In genomic region chr17:75601057-75601987, GRCh38 we compare ENCODE assay signal across 8 cellular contexts. TPM values are rescaled to one million over a fixed set of nuclear protein-coding genes. Genes with fewer than 3 reads are reported as not detected.
DNase-seq lines count a peak whose midpoint lies in the region; ATAC-seq and TF ChIP-seq lines count a peak whose summit lies in the region.

No MANE protein-coding gene starts in this region.

- no peaks in the 10 kb centered on the region for H3K79me2 ChIP-seq in OCI-LY7 (ENCODE audit: insufficient read depth, low read depth, low read length)

- no peak overlapping the region for H3K27ac ChIP-seq in OCI-LY7 (ENCODE audit: low read depth, low read length, poor library complexity, severe bottlenecking)

- POLR2A ChIA-PET in OCI-LY7 (lab: Charles Lee) = interaction anchor here (1.5 kb wide), 1 partner anchor 57 kb away, joined by 4 read pairs; no protein-coding TSS in a partner anchor

- H3K4me3 ChIP-seq in OCI-LY7 (ENCODE audit: low read depth, low read length, poor library complexity, severe bottlenecking) = no peak overlapping the region
- no peak overlapping the region for H3K4me3 ChIP-seq in fibroblast of the aortic adventitia (ENCODE audit: low read depth, low read length)

- no peak overlapping the region for H3K27ac Mint-ChIP-seq in HFFc6

- peak; percentile 80 for TF ChIP-seq CTCF in HFFc6 (IDR thresholded peaks at IDR 0.05)
- TF ChIP-seq CTCF in OCI-LY7 (conservative IDR thresholded peaks at IDR 0.05; ENCODE audit: low read length) = peak; percentile 97
- TF ChIP-seq CTCF in fibroblast of the aortic adventitia (IDR thresholded peaks at IDR 0.05; ENCODE audit: insufficient read depth, low read length) = peak; percentile 77

- intact Hi-C loops in OCI-LY7 (cut with micrococcal nuclease; ENCODE audit: unreplicated experiment) = loop anchor here (1.0 kb wide), 2 partner anchors 52 to 149 kb away; no protein-coding TSS in a partner anchor

- no peaks in the 10 kb centered on the region for H4K20me1 ChIP-seq in OCI-LY7 (ENCODE audit: insufficient read depth, low read length)

- H3K4me1 ChIP-seq in OCI-LY7 (ENCODE audit: insufficient read depth, low read length, poor library complexity, severe bottlenecking) = no peaks in the 10 kb centered on the region

- ATAC-seq in GM21367 (IDR thresholded peaks at IDR 0.05; ENCODE audit: unreplicated experiment) (no peak), GM19035 (IDR thresholded peaks at IDR 0.05; ENCODE audit: unreplicated experiment) (no peak)

- no peak overlapping the region for H3K4me3 Mint-ChIP-seq in HFFc6

- H3K9me3 ChIP-seq in OCI-LY7 (ENCODE audit: low read length) = no peaks in the 10 kb centered on the region

- no peaks in the 10 kb centered on the region for H3K36me3 Mint-ChIP-seq in HFFc6 (ENCODE audit: low read depth)

- H3K4me2 ChIP-seq in OCI-LY7 (ENCODE audit: low read length) = no peak overlapping the region

- H3K36me3 ChIP-seq in OCI-LY7 (ENCODE audit: insufficient read depth, low read length) = no peaks in the 10 kb centered on the region

- H3K9me3 Mint-ChIP-seq in HFFc6 = no peaks in the 10 kb centered on the region

- peaks cover 21% of the 10 kb centered on the region for H3K27me3 Mint-ChIP-seq in HFFc6 (ENCODE audit: insufficient read depth)

- no peaks in the 10 kb centered on the region for H3K9me2 ChIP-seq in OCI-LY7 (ENCODE audit: insufficient read depth, low read length)

- BruUV-seq in OCI-LY7 (replicated peaks; lab: Mats Ljungman, UMichigan) = no TSS peak

- no peak overlapping the region for H2AFZ ChIP-seq in OCI-LY7 (ENCODE audit: low read length)

- H3K4me1 Mint-ChIP-seq in HFFc6 (ENCODE audit: low read depth) = no peaks in the 10 kb centered on the region; the same call in 1 of the 2 replicates

- DNase-seq in CD1c-positive myeloid dendritic cell (ENCODE audit: extremely low spot score) (peak; percentile 65), HFFc6 (peak; percentile 14), OCI-LY7 (ENCODE audit: low spot score) (peak; percentile 78), fibroblast of the aortic adventitia (ENCODE audit: low read depth) (peak; percentile 13), pons (ENCODE audit: low spot score) (peak; percentile 28)
- DNase-seq in activated T-cell treated with anti-CD3 and anti-CD28 coated beads, Interleukin-2, amount 50 U/mL, for 1 hour = peak; percentile 63

- CTCF ChIA-PET in OCI-LY7 (lab: Charles Lee; ENCODE audit: unreplicated experiment) = interaction anchor here (0.5 to 1.4 kb wide), 13 partner anchors 8 to 153 kb away, joined by 3 to 22 read pairs (median 4); partner anchors contain the start of gene SMIM5

RNA-seq across cellular contexts. Expression of gene MYO15B, which starts 13.7 kb away (rescaled TPM):
- total RNA-seq in HFFc6 (2021; fragmentation: NEBNext Ultra II Directional; extraction: Animal tissue kit (Norgen Biotek cat#: 25700)) = under 1 TPM in 4 of 6 experiments, not detected in 2; 0.25 to 0.74 (median 0.41) TPM
- total RNA-seq in OCI-LY7 (2014; rRNA removed; shearing (Covaris generic)) = 8.9 and 9.7 TPM in 2 replicates
- total RNA-seq in OCI-LY7 (2022) (17.7 and 19.2 TPM in 2 replicates), fibroblast of the aortic adventitia (ENCODE audit: low replicate concordance) (1.4 and 16.8 TPM in 2 replicates)

RNA-seq across cellular contexts. Expression of gene SMIM5, which starts 31.9 kb away (rescaled TPM):
- under 1 TPM in 1 of 6 experiments, not detected in 5; 0.09 TPM for total RNA-seq in HFFc6 (2021; fragmentation: NEBNext Ultra II Directional; extraction: Animal tissue kit (Norgen Biotek cat#: 25700))
- 0.06 TPM in 1 of 2 replicates, not detected in the other for total RNA-seq in OCI-LY7 (2014; rRNA removed; shearing (Covaris generic))
- total RNA-seq in OCI-LY7 (2022) (not detected in 2 replicates), fibroblast of the aortic adventitia (ENCODE audit: low replicate concordance) (not detected in 2 replicates)

Comparison
In these comparisons a context has a peak if more than half of its experiments do, and no peak if none do; other contexts are left out.
1. DNase-seq: peak in every context shown above with its lines; median percentile 78 in OCI-LY7; 65 in CD1c-positive myeloid dendritic cell; 63 in activated T-cell treated with anti-CD3 and anti-CD28 coated beads, Interleukin-2, amount 50 U/mL, for 1 hour; 28 in pons; 14 in HFFc6; 13 in fibroblast of the aortic adventitia.